9 cellular contexts compared by ENCODE assay signal in the genomic region with DNA sequence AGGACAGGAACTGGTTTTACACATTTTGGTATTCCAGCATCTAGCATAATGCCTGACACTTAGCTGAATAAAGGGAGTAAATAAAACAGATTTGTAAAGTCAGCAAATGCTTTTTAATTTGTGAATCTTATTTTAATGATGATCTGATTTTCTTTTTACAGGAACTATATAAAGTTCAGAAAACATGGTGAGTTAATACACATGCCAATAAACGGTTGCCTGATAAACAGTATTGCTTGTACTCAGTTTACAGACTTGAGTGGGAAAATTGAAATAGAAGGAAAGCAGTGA. TPM values are rescaled to one million over a fixed set of nuclear protein-coding genes. Genes with fewer than 3 reads are reported as not detected.
DNase-seq lines count a peak whose midpoint lies in the region; ATAC-seq and TF ChIP-seq lines count a peak whose summit lies in the region.
"Had no signal": no experiment of that assay in that cellular context is flagged by ENCODE, and none has a peak within 500 bp of the region (broad histone marks: within the 10 kb centered on the region; RNA-seq: fewer than 3 reads in every experiment).

No MANE protein-coding gene starts in this region.

- peaks cover 32% of the 10 kb centered on the region for H3K79me2 ChIP-seq in SU-DHL-6 (ENCODE audit: insufficient read depth, low read length)

- intact Hi-C loops in testis (cut with DNase I; ENCODE audit: low total_unique reads), result no loop called here

- H3K4me3 ChIP-seq in GM12875 (ENCODE audit: low read depth, low read length), result peak overlapping the region; percentile 87
- peak overlapping the region; percentile 86 for H3K4me3 ChIP-seq in SU-DHL-6 (ENCODE audit: insufficient read depth, low read length, poor library complexity, severe bottlenecking)
- H3K4me3 ChIP-seq in fibroblast of mammary gland (ENCODE audit: control insufficient read depth, low read depth, low read length), result peak overlapping the region; percentile 93
- peak overlapping the region; percentile 98 for H3K4me3 ChIP-seq in retinal pigment epithelial cell (ENCODE audit: low read length)
- H3K4me3 ChIP-seq in testis, result peak overlapping the region in 1 of 2 donors; percentile 96

- peaks cover 11% of the 10 kb centered on the region for H3K4me1 ChIP-seq in testis

- ATAC-seq in HG02885 (IDR thresholded peaks at IDR 0.05; ENCODE audit: poor library complexity, unreplicated experiment), result no peak
- ATAC-seq in GM19023 (IDR thresholded peaks at IDR 0.05; ENCODE audit: unreplicated experiment), result no peak

- DNase-seq in fibroblast of mammary gland (ENCODE audit: low read depth) (no peak), retinal pigment epithelial cell (ENCODE audit: low read depth) (no peak), testis (no peak), NCI-H187 (lab: John Stamatoyannopoulos, UW) (no peak)
- DNase-seq: NCI-H1417 treated with DMSO at 0.1 percent for 48 hours had no signal

- no peaks in the 10 kb centered on the region for H3F3A ChIP-seq in SU-DHL-6 (ENCODE audit: insufficient read depth)

- peak overlapping the region; percentile 86 for H3K9ac ChIP-seq in SU-DHL-6 (ENCODE audit: low read length)

- H3K4me2 ChIP-seq in SU-DHL-6 (ENCODE audit: low read depth, low read length, poor library complexity, severe bottlenecking), result peak overlapping the region; percentile 95

- H3K27me3 ChIP-seq in SU-DHL-6 (ENCODE audit: low read length) (no peaks in the 10 kb centered on the region), testis (no peaks in the 10 kb centered on the region)

- 0 out of 2 replicates have a peak, but pooled peaks cover 9% of the 10 kb centered on the region for H4K20me1 ChIP-seq in SU-DHL-6 (ENCODE audit: low read depth, low read length)

- H3K9me3 ChIP-seq in SU-DHL-6 (ENCODE audit: insufficient read depth, low read length) (no peaks in the 10 kb centered on the region), testis (no peaks in the 10 kb centered on the region)

- WGBS in testis, 2 donors, result 29 to 30% methylated on average over 1 of the region's 1 CpG

- no peak for TF ChIP-seq CTCF in GM12875 (IDR thresholded peaks at IDR 0.05; ENCODE audit: borderline replicate concordance, insufficient read depth, low read depth, low read length)
- no peak for TF ChIP-seq CTCF in SU-DHL-6 (IDR thresholded peaks at IDR 0.05; ENCODE audit: insufficient read depth, low read length, poor library complexity, severe bottlenecking)
- TF ChIP-seq CTCF in fibroblast of mammary gland (conservative IDR thresholded peaks at IDR 0.05; ENCODE audit: control insufficient read depth, insufficient read depth, low read depth, low read length), result no peak
- no peak for TF ChIP-seq CTCF in retinal pigment epithelial cell (conservative IDR thresholded peaks at IDR 0.05; ENCODE audit: low read depth, low read length)
- TF ChIP-seq CTCF in testis (IDR thresholded peaks at IDR 0.05), result no peak

- H3K9me2 ChIP-seq in SU-DHL-6 (replicated peaks; ENCODE audit: insufficient read depth, low read length), result no peaks in the 10 kb centered on the region

- peaks cover 36% of the 10 kb centered on the region for H3K36me3 ChIP-seq in SU-DHL-6 (ENCODE audit: low read length)
- H3K36me3 ChIP-seq in testis (ENCODE audit: low read depth, missing control alignments), result no peaks in the 10 kb centered on the region

- no peak for TF ChIP-seq POLR2A in testis (IDR thresholded peaks at IDR 0.05)

- no peak overlapping the region for H2AFZ ChIP-seq in SU-DHL-6 (ENCODE audit: low read depth, low read length, severe bottlenecking)

- H3K27ac ChIP-seq in SU-DHL-6 (ENCODE audit: low read depth, low read length) (no peak overlapping the region), testis (no peak overlapping the region)

RNA-seq across cellular contexts. Expression of gene PSMA4, which starts 1.4 kb away (rescaled TPM):
- total RNA-seq in testis, result 100 to 1,000 TPM in 1 of 2 donors, 10 to 100 TPM in 1; 97.4 to 117 TPM
- polyA plus RNA-seq in testis (ENCODE audit: insufficient read depth, low read depth, low replicate concordance), result 204 TPM

RNA-seq across cellular contexts. Expression of gene CHRNA5, which starts 23.6 kb away (rescaled TPM):
- 1 to 10 TPM; 3.5 to 4.4 TPM for total RNA-seq in testis
- 3.7 TPM for polyA plus RNA-seq in testis (ENCODE audit: insufficient read depth, low read depth, low replicate concordance)

RNA-seq across cellular contexts. Expression of gene HYKK, which starts 34.3 kb away (rescaled TPM):
- total RNA-seq in testis, result 1 to 10 TPM; 5.9 to 8.8 TPM
- polyA plus RNA-seq in testis (ENCODE audit: insufficient read depth, low read depth, low replicate concordance), result 7.0 TPM
